8 cellular contexts compared by ENCODE assay signal in genomic region chr11:20131744-20132666, GRCh38. TPM values are rescaled to one million over a fixed set of nuclear protein-coding genes. Genes with fewer than 3 reads are reported as not detected.
A peak's percentile ranks its signal among the peaks of the same experiment; 100 is the strongest.
DNase-seq lines count a peak whose midpoint lies in the region; ATAC-seq lines count a peak whose summit lies in the region.

No MANE protein-coding gene starts in this region.

- no peaks in the 10 kb centered on the region for H3K9me2 ChIP-seq in Karpas-422 (replicated peaks; ENCODE audit: insufficient read depth, low read length)

- H3K4me1 Mint-ChIP-seq in effector memory CD8-positive, alpha-beta T cell (ENCODE audit: low read depth in 2 of 2): peaks cover 4 to 7% of the 10 kb centered on the region in 2 donors
- H3K4me1 Mint-ChIP-seq in memory B cell: peaks cover 8% of the 10 kb centered on the region

- no peak overlapping the region for H3K9ac ChIP-seq in Karpas-422 (ENCODE audit: low read length)

- peaks cover 24 to 44% of the 10 kb centered on the region in 2 donors for H3K27me3 Mint-ChIP-seq in effector memory CD8-positive, alpha-beta T cell
- peaks cover 13% of the 10 kb centered on the region for H3K27me3 Mint-ChIP-seq in memory B cell

- no peaks in the 10 kb centered on the region for H3K4me1 ChIP-seq in Karpas-422 (ENCODE audit: low read length)

- no peaks in the 10 kb centered on the region for H3K79me2 ChIP-seq in Karpas-422 (ENCODE audit: low read length)

- H2AFZ ChIP-seq in Karpas-422 (ENCODE audit: low read length): no peak overlapping the region

- H3K36me3 ChIP-seq in Karpas-422 (ENCODE audit: insufficient read depth, low read length): no peaks in the 10 kb centered on the region

- peak overlapping the region; percentile 73 to 77 for H3K4me3 Mint-ChIP-seq in effector memory CD8-positive, alpha-beta T cell
- peak overlapping the region; percentile 70 for H3K4me3 Mint-ChIP-seq in memory B cell

- no peaks in the 10 kb centered on the region for H3K9me3 Mint-ChIP-seq in effector memory CD8-positive, alpha-beta T cell
- no peaks in the 10 kb centered on the region for H3K9me3 Mint-ChIP-seq in memory B cell

- H3K4me2 ChIP-seq in Karpas-422 (ENCODE audit: low read depth, low read length, poor library complexity, severe bottlenecking): no peak overlapping the region

- DNase-seq in NCI-H510A treated with DMSO at 0.1 percent for 48 hours (lab: John Stamatoyannopoulos, UW): peak; percentile 19
- no peak for DNase-seq in NCI-H510A (lab: John Stamatoyannopoulos, UW)
- peak; percentile 71 for DNase-seq in Karpas-422
- DNase-seq in activated CD4-positive, alpha-beta T cell treated with anti-CD3 and anti-CD28 coated beads, Interleukin-2, amount 50 U/mL, for 4 hours: peak; percentile 16 to 20
- DNase-seq in effector memory CD8-positive, alpha-beta T cell: peak; percentile 17 to 31 (median 30)
- peak; percentile 27 to 37 for DNase-seq in memory B cell (ENCODE audit: low spot score in 2 of 2)
- peak in 5 of 6 experiments; percentile 3 to 35 (median 20) for DNase-seq in stimulated activated naive CD4-positive, alpha-beta T cell (lab: John Stamatoyannopoulos, UW)

- H4K20me1 ChIP-seq in Karpas-422 (ENCODE audit: insufficient read depth, low read depth, low read length): no peaks in the 10 kb centered on the region

- H3K27ac Mint-ChIP-seq in effector memory CD8-positive, alpha-beta T cell: no peak overlapping the region
- no peak overlapping the region for H3K27ac Mint-ChIP-seq in memory B cell

- no peak overlapping the region for H3K27ac ChIP-seq in Karpas-422 (ENCODE audit: low read length)

- H3K36me3 Mint-ChIP-seq in effector memory CD8-positive, alpha-beta T cell (ENCODE audit: insufficient read depth): no peaks in the 10 kb centered on the region
- no peaks in the 10 kb centered on the region for H3K36me3 Mint-ChIP-seq in memory B cell

- no peaks in the 10 kb centered on the region for H3K9me3 ChIP-seq in Karpas-422 (ENCODE audit: low read length)

- no peaks in the 10 kb centered on the region for H3K27me3 ChIP-seq in Karpas-422 (ENCODE audit: low read length)

- no peak overlapping the region for H3K4me3 ChIP-seq in Karpas-422 (ENCODE audit: low read length)

- peak; percentile 51 for ATAC-seq in effector memory CD8-positive, alpha-beta T cell (replicated peaks)
- ATAC-seq in memory B cell (ENCODE audit: low read depth) (peak; percentile 60), HG03045 (IDR thresholded peaks at IDR 0.05; ENCODE audit: unreplicated experiment) (no peak)

RNA-seq across cellular contexts. Expression of gene DBX1, which starts 28.3 kb away (rescaled TPM):
- total RNA-seq in Karpas-422 (2014; rRNA removed; shearing (Covaris generic); ENCODE audit: low replicate concordance): not detected in 2 replicates
